In the genomic region with DNA sequence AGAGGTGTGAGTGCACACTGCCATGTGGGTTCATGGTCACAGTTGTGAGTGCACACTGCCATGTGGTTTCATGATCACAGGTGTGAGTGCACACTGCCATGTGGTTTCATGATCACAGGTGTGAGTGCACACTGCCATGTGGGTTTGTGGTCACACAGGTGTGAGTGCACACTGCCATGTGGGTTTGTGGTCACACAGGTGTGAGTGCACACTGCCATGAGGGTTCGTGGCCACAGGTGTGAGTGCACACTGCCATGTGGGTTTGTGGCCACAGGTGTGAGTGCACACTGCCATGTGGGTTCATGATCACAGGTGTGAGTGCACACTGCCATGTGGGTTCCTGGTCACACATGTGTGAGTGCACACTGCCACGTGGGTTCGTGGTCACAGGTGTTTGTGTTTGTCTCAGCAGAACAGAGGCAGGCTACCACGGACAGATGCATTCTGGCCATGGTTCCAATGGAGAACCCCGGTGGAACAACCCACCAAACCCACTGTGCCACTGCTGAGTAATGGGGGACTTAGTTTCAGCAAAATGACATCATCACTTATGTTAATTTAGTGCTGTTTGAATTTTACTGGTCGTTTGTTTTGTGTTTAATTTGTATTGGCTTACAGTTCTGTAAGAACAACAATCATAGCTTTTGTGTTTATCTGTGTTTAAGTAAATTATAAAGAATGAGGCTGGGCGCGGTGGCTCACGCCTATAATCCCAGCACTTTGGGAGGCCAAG, we compare ENCODE assay signal across 17 cellular contexts.
"Had no signal": no experiment of that assay in that cellular context is flagged by ENCODE, and none has a peak within 500 bp of the region (broad histone marks: within the 10 kb centered on the region; RNA-seq: fewer than 3 reads in every experiment).

No MANE protein-coding gene starts in this region.

- H3K27me3 ChIP-seq: uterus had no signal

- FAIRE-seq: endometrium had no signal

- H3K27me3 Mint-ChIP-seq: activated CD4-positive, alpha-beta T cell treated with anti-CD3 and anti-CD28 coated beads for 36 hours had no signal

- DNase-seq: activated CD4-positive, alpha-beta T cell treated with anti-CD3 and anti-CD28 coated beads for 36 hours; activated naive CD4-positive, alpha-beta T cell; activated T-cell treated with anti-CD3 and anti-CD28 coated beads for 4 hours; aorta; hippocampal formation; left ventricle myocardium inferior; mucosa of descending colon; naive thymus-derived CD8-positive, alpha-beta T cell; nucleus accumbens; retina; stimulated activated CD4-positive, alpha-beta T cell treated with anti-CD3 and anti-CD28 coated beads, Interleukin-12 subunit alpha, Interleukin-12 subunit beta, amount 100 ng/mL, for 4 hours; stimulated activated naive B cell treated with anti-CD40 and anti-IgM and Interleukin-4, amounts not matched to agents 10 μg/mL and 1 μg/mL and 100 μg/mL, for 72 hours; tibial artery; WERI-Rb-1 had no signal

- H3K9me3 ChIP-seq: mucosa of descending colon, uterus had no signal

- H3K4me1 ChIP-seq: left ventricle myocardium inferior, uterus had no signal

- H3K4me3 ChIP-seq: left ventricle myocardium inferior, mucosa of descending colon, tibial artery, uterus had no signal

- H3K36me3 ChIP-seq: left ventricle myocardium inferior, tibial artery, uterus, WERI-Rb-1 had no signal

- ATAC-seq: activated CD4-positive, alpha-beta T cell treated with anti-CD3 and anti-CD28 coated beads for 36 hours; esophagus mucosa; mucosa of descending colon; naive thymus-derived CD8-positive, alpha-beta T cell; stimulated activated naive B cell treated with anti-CD40 and anti-IgM and Interleukin-4, amounts not matched to agents 10 μg/mL and 1 μg/mL and 100 μg/mL, for 72 hours had no signal

- H3K4me3 Mint-ChIP-seq: activated CD4-positive, alpha-beta T cell treated with anti-CD3 and anti-CD28 coated beads for 36 hours; stimulated activated naive B cell treated with anti-CD40 and anti-IgM and Interleukin-4, amounts not matched to agents 10 μg/mL and 1 μg/mL and 100 μg/mL, for 72 hours had no signal

- H3K27ac ChIP-seq: left ventricle myocardium inferior, tibial artery, WERI-Rb-1 had no signal

- H3K27ac Mint-ChIP-seq: activated CD4-positive, alpha-beta T cell treated with anti-CD3 and anti-CD28 coated beads for 36 hours; stimulated activated naive B cell treated with anti-CD40 and anti-IgM and Interleukin-4, amounts not matched to agents 10 μg/mL and 1 μg/mL and 100 μg/mL, for 72 hours had no signal
